22 cellular contexts compared by ENCODE assay signal in the genomic region with DNA sequence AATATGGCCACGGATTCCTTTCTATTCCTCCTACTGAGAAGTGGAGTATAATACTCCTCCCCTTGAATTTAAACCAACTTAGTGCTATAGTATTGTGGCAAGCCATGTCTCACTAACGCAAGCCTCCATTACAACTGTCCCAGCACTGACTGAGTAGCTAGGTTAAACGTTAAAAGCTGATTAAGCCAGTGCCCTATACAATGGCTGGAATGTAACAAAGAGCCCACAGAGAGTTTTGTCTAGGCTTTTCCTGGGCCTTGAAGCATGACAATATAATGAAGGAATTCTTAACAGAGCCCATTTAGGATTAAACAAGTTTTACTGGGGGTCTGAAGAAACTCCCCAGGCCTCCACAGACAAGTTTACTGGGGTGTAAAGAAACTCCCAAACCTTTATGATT.
"Had no signal": no experiment of that assay in that cellular context is flagged by ENCODE, and none has a peak within 500 bp of the region (broad histone marks: within the 10 kb centered on the region; RNA-seq: fewer than 3 reads in every experiment).

No MANE protein-coding gene starts in this region.

- H3K36me3 Mint-ChIP-seq: activated naive CD4-positive, alpha-beta T cell treated with anti-CD3 and anti-CD28 coated beads, Interleukin-2, amount 50 U/mL, for 24 hours; natural killer cell treated with Interleukin-12 subunit alpha and Interleukin-12 subunit beta and Interleukin-15 and Interleukin-18, amount 100 ng/mL, for 72 hours; stimulated activated memory B cell treated with anti-CD40 and anti-IgM and Interleukin-4, amounts not matched to agents 10 μg/mL and 1 μg/mL and 100 μg/mL, for 72 hours had no signal

- H3K9me3 Mint-ChIP-seq: activated CD4-positive, alpha-beta T cell treated with anti-CD3 and anti-CD28 coated beads, Interleukin-2, amount 10 ng/mL, durations not matched to agents 7 days and 5 days; activated naive CD4-positive, alpha-beta T cell treated with anti-CD3 and anti-CD28 coated beads, Interleukin-2, amount 50 U/mL, for 24 hours; dendritic cell treated with granulocyte-macrophage colony-stimulating factor and Interleukin-4, amounts not matched to agents 40 ng/mL and 50 ng/mL, for 4 days had no signal

- H3K27me3 Mint-ChIP-seq: activated CD4-positive, alpha-beta T cell treated with anti-CD3 and anti-CD28 coated beads, Interleukin-2, amount 10 ng/mL, durations not matched to agents 7 days and 5 days; activated naive CD4-positive, alpha-beta T cell treated with anti-CD3 and anti-CD28 coated beads, Interleukin-2, amount 50 U/mL, for 24 hours; dendritic cell treated with granulocyte-macrophage colony-stimulating factor and Interleukin-4, amounts not matched to agents 40 ng/mL and 50 ng/mL, for 4 days; natural killer cell treated with Interleukin-12 subunit alpha and Interleukin-12 subunit beta and Interleukin-15 and Interleukin-18, amount 100 ng/mL, for 72 hours; stimulated activated memory B cell treated with anti-CD40 and anti-IgM and Interleukin-4, amounts not matched to agents 10 μg/mL and 1 μg/mL and 100 μg/mL, for 72 hours had no signal

- H3K27me3 ChIP-seq: brain microvascular endothelial cell, foreskin keratinocyte, right lobe of liver, stomach, suprapubic skin, tibial nerve, vagina had no signal

- H3K4me3 ChIP-seq: right lobe of liver, skin epidermis, stomach, suprapubic skin, tibial nerve, vagina had no signal

- H3K4me1 Mint-ChIP-seq: activated CD4-positive, alpha-beta T cell treated with anti-CD3 and anti-CD28 coated beads, Interleukin-2, amount 10 ng/mL, durations not matched to agents 7 days and 5 days; activated naive CD4-positive, alpha-beta T cell treated with anti-CD3 and anti-CD28 coated beads, Interleukin-2, amount 50 U/mL, for 24 hours; stimulated activated memory B cell treated with anti-CD40 and anti-IgM and Interleukin-4, amounts not matched to agents 10 μg/mL and 1 μg/mL and 100 μg/mL, for 72 hours had no signal

- H3K4me1 ChIP-seq: foreskin keratinocyte, right lobe of liver, stomach, suprapubic skin, tibial nerve, vagina had no signal

- H3K9me3 ChIP-seq: right lobe of liver, stomach, suprapubic skin, tibial nerve, vagina had no signal

- DNase-seq: activated CD4-positive, alpha-beta T cell treated with anti-CD3 and anti-CD28 coated beads, Interleukin-2, amount 10 ng/mL, durations not matched to agents 7 days and 5 days; activated CD4-positive, CD25-positive, alpha-beta regulatory T cell treated with anti-CD3 and anti-CD28 coated beads, Interleukin-2, amount 50 U/mL, for 72 hours; activated CD8-positive, alpha-beta T cell treated with anti-CD3 and anti-CD28 coated beads, Interleukin-2, amount 10 ng/mL, durations not matched to agents 7 days and 5 days; activated gamma-delta T cell treated with Interleukin-2 at 50 U/mL for 16 hours; anterior cingulate cortex; brain microvascular endothelial cell; caudate nucleus; effector CD8-positive, alpha-beta T cell; foreskin keratinocyte; nucleus accumbens; right lobe of liver; stimulated activated CD4-positive, alpha-beta T cell treated with anti-CD3 and anti-CD28 coated beads, Interleukin-15, amount 100 ng/mL, for 24 hours; stomach had no signal

- H3K36me3 ChIP-seq: brain microvascular endothelial cell, right lobe of liver, stomach, suprapubic skin, tibial nerve, vagina had no signal

- H3K4me3 Mint-ChIP-seq: activated CD4-positive, alpha-beta T cell treated with anti-CD3 and anti-CD28 coated beads, Interleukin-2, amount 10 ng/mL, durations not matched to agents 7 days and 5 days; activated CD8-positive, alpha-beta T cell treated with anti-CD3 and anti-CD28 coated beads, Interleukin-2, amount 10 ng/mL, durations not matched to agents 7 days and 5 days; activated naive CD4-positive, alpha-beta T cell treated with anti-CD3 and anti-CD28 coated beads, Interleukin-2, amount 50 U/mL, for 24 hours; dendritic cell treated with granulocyte-macrophage colony-stimulating factor and Interleukin-4, amounts not matched to agents 40 ng/mL and 50 ng/mL, for 4 days; natural killer cell treated with Interleukin-12 subunit alpha and Interleukin-12 subunit beta and Interleukin-15 and Interleukin-18, amount 100 ng/mL, for 72 hours; stimulated activated memory B cell treated with anti-CD40 and anti-IgM and Interleukin-4, amounts not matched to agents 10 μg/mL and 1 μg/mL and 100 μg/mL, for 72 hours had no signal

- H3K27ac ChIP-seq: brain microvascular endothelial cell, foreskin keratinocyte, right lobe of liver, skin epidermis, stomach, suprapubic skin, tibial nerve, vagina, VCaP had no signal

- H3K27ac Mint-ChIP-seq: activated CD4-positive, alpha-beta T cell treated with anti-CD3 and anti-CD28 coated beads, Interleukin-2, amount 10 ng/mL, durations not matched to agents 7 days and 5 days; activated CD8-positive, alpha-beta T cell treated with anti-CD3 and anti-CD28 coated beads, Interleukin-2, amount 10 ng/mL, durations not matched to agents 7 days and 5 days; activated naive CD4-positive, alpha-beta T cell treated with anti-CD3 and anti-CD28 coated beads, Interleukin-2, amount 50 U/mL, for 24 hours; dendritic cell treated with granulocyte-macrophage colony-stimulating factor and Interleukin-4, amounts not matched to agents 40 ng/mL and 50 ng/mL, for 4 days; natural killer cell treated with Interleukin-12 subunit alpha and Interleukin-12 subunit beta and Interleukin-15 and Interleukin-18, amount 100 ng/mL, for 72 hours; stimulated activated memory B cell treated with anti-CD40 and anti-IgM and Interleukin-4, amounts not matched to agents 10 μg/mL and 1 μg/mL and 100 μg/mL, for 72 hours had no signal
